Comparison of ENCODE assay signal across 18 cellular contexts in the genomic region with DNA sequence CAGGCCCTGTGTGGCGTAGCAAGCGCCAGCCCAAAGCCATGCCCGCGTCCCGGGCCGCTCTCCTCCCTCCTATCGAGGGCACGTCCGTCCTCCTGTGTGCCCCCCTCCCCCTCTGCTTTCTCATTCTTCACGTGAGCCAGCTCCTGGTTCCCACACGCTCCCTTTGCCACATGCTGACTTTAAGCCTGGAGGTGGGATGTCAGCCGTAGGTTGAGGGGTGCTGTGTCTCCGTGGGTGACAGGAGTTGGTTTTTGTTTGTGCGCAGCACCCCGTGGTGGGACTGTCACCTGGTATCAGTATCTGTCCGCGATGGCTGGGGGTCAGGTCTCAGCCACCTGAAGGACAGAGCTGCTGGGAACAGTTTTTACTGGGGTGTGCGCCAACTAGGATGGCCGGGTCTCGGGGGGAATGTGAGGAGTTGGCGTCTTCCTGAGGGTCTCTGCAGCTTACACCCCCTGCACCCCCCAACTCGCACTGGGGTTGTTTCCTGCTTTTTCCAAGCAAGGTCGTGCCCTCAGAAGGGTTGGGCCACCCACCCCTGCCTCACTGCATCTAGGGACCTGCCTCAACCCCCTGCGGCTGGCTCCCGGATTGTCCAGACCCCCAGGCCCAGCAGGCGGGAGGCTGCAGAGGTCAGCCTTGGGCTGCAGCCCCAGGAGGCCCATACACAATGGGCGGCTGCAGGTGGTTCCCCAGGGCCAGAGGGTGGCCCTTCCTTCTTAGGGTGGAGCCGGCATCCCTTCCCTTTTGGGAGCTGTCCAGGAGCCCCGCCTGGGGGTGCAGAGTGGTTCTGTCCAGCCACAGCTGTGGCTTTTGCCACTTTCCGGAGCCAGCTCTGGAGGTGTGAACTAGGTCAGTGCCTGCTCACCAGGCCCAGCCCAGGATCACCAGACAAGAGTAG. TPM values are rescaled to one million over a fixed set of nuclear protein-coding genes. Genes with fewer than 3 reads are reported as not detected.
A peak's percentile ranks its signal among the peaks of the same experiment; 100 is the strongest.
DNase-seq lines count a peak whose midpoint lies in the region; ATAC-seq and TF ChIP-seq lines count a peak whose summit lies in the region.
"Had no signal": no experiment of that assay in that cellular context is flagged by ENCODE, and none has a peak within 500 bp of the region (broad histone marks: within the 10 kb centered on the region; RNA-seq: fewer than 3 reads in every experiment).

No MANE protein-coding gene starts in this region.

- H3K4me3 Mint-ChIP-seq in stimulated activated effector memory CD8-positive, alpha-beta T cell treated with anti-CD3 and anti-CD28 coated beads, Interleukin-12 subunit alpha, Interleukin-12 subunit beta, amount 100 ng/mL, for 72 hours: no peak overlapping the region
- H3K4me3 Mint-ChIP-seq: activated CD4-positive, alpha-beta T cell treated with anti-CD3 and anti-CD28 coated beads, Interleukin-2, amount 10 ng/mL, durations not matched to agents 24 days and 14 days; activated T-cell treated with anti-CD3 and anti-CD28 coated beads, Interleukin-2, amount 50 U/mL, for 24 hours; CD4-positive, alpha-beta memory T cell; stimulated activated naive B cell treated with anti-CD40 and anti-IgM and Interleukin-4, amounts not matched to agents 10 μg/mL and 1 μg/mL and 100 μg/mL, for 72 hours had no signal

- intact Hi-C loops in left lung (cut with DNase I) (no loop called here), testis (cut with DNase I; ENCODE audit: low total_unique reads) (no loop called here)

- H3K4me3 ChIP-seq in left lung: no peak overlapping the region
- H3K4me3 ChIP-seq in testis: no peak overlapping the region
- H3K4me3 ChIP-seq: coronary artery, GM12878 had no signal

- peak; percentile 54 for ATAC-seq in left lung
- no peak for ATAC-seq in stimulated activated effector memory CD8-positive, alpha-beta T cell treated with anti-CD3 and anti-CD28 coated beads, Interleukin-12 subunit alpha, Interleukin-12 subunit beta, amount 100 ng/mL, for 72 hours
- ATAC-seq in HG03520 (IDR thresholded peaks at IDR 0.05; ENCODE audit: unreplicated experiment): no peak
- no peak for ATAC-seq in HG03521 (IDR thresholded peaks at IDR 0.05; ENCODE audit: unreplicated experiment)
- ATAC-seq: GM12878; stimulated activated naive B cell treated with anti-CD40 and anti-IgM and Interleukin-4, amounts not matched to agents 10 μg/mL and 1 μg/mL and 100 μg/mL, for 72 hours had no signal

- peaks cover 0 to 4% of the 10 kb centered on the region in 2 donors for H3K36me3 ChIP-seq in left lung
- H3K36me3 ChIP-seq in testis (ENCODE audit: low read depth, missing control alignments): no peaks in the 10 kb centered on the region

- H3K27ac ChIP-seq in caudate nucleus (ENCODE audit: low read depth, low read length) (peak overlapping the region; percentile 59), left lung (no peak overlapping the region), testis (no peak overlapping the region)
- H3K27ac ChIP-seq: coronary artery had no signal

- TF ChIP-seq POLR2A in testis (IDR thresholded peaks at IDR 0.05): no peak

- no peak for TF ChIP-seq CTCF in left lung (IDR thresholded peaks at IDR 0.05)
- TF ChIP-seq CTCF in testis (IDR thresholded peaks at IDR 0.05): no peak

- H3K27ac Mint-ChIP-seq in stimulated activated effector memory CD8-positive, alpha-beta T cell treated with anti-CD3 and anti-CD28 coated beads, Interleukin-12 subunit alpha, Interleukin-12 subunit beta, amount 100 ng/mL, for 72 hours: peak overlapping the region; percentile 76
- H3K27ac Mint-ChIP-seq: activated CD4-positive, alpha-beta T cell treated with anti-CD3 and anti-CD28 coated beads, Interleukin-2, amount 10 ng/mL, durations not matched to agents 24 days and 14 days; activated T-cell treated with anti-CD3 and anti-CD28 coated beads, Interleukin-2, amount 50 U/mL, for 24 hours; CD4-positive, alpha-beta memory T cell; stimulated activated naive B cell treated with anti-CD40 and anti-IgM and Interleukin-4, amounts not matched to agents 10 μg/mL and 1 μg/mL and 100 μg/mL, for 72 hours had no signal

- DNase-seq in HT-29 (ENCODE audit: low spot score): peak; percentile 45
- peak in 13 of 61 donors; percentile 21 to 60 (median 38) for DNase-seq in caudate nucleus (lab: John Stamatoyannopoulos, UW)
- peak in 1 of 2 donors; percentile 62 for DNase-seq in left lung
- no peak for DNase-seq in stimulated activated effector memory CD8-positive, alpha-beta T cell treated with anti-CD3 and anti-CD28 coated beads, Interleukin-12 subunit alpha, Interleukin-12 subunit beta, amount 100 ng/mL, for 72 hours (ENCODE audit: low spot score in 2 of 2)
- no peak for DNase-seq in testis
- DNase-seq in stimulated activated CD4-positive, alpha-beta T cell treated with anti-CD3 and anti-CD28 coated beads, Interleukin-4, amount 100 ng/mL, for 1 hour: no peak
- DNase-seq: activated CD4-positive, alpha-beta T cell treated with anti-CD3 and anti-CD28 coated beads, Interleukin-2, amount 10 ng/mL, durations not matched to agents 24 days and 14 days; activated T-cell treated with anti-CD3 and anti-CD28 coated beads, Interleukin-2, amount 50 U/mL, for 24 hours; CD4-positive, alpha-beta memory T cell; EL; NCI-H1930; NCI-H774; stimulated activated CD4-positive, alpha-beta T cell treated with anti-CD3 and anti-CD28 coated beads, Interleukin-4, amount 100 ng/mL, for 4 hours; stimulated activated naive B cell treated with anti-CD40 and anti-IgM and Interleukin-4, amounts not matched to agents 10 μg/mL and 1 μg/mL and 100 μg/mL, for 72 hours had no signal

- peaks cover 7 to 43% of the 10 kb centered on the region in 2 donors for H3K4me1 ChIP-seq in left lung
- H3K4me1 ChIP-seq in testis: peaks cover 28% of the 10 kb centered on the region

- peaks cover 18% of the 10 kb centered on the region for H3K36me3 Mint-ChIP-seq in stimulated activated effector memory CD8-positive, alpha-beta T cell treated with anti-CD3 and anti-CD28 coated beads, Interleukin-12 subunit alpha, Interleukin-12 subunit beta, amount 100 ng/mL, for 72 hours

- H3K9me3 Mint-ChIP-seq in stimulated activated effector memory CD8-positive, alpha-beta T cell treated with anti-CD3 and anti-CD28 coated beads, Interleukin-12 subunit alpha, Interleukin-12 subunit beta, amount 100 ng/mL, for 72 hours: no peaks in the 10 kb centered on the region
- H3K9me3 Mint-ChIP-seq: activated CD4-positive, alpha-beta T cell treated with anti-CD3 and anti-CD28 coated beads, Interleukin-2, amount 10 ng/mL, durations not matched to agents 24 days and 14 days; activated T-cell treated with anti-CD3 and anti-CD28 coated beads, Interleukin-2, amount 50 U/mL, for 24 hours; CD4-positive, alpha-beta memory T cell; stimulated activated naive B cell treated with anti-CD40 and anti-IgM and Interleukin-4, amounts not matched to agents 10 μg/mL and 1 μg/mL and 100 μg/mL, for 72 hours had no signal

- WGBS in testis, 2 donors: 76 to 77% methylated on average over 22 to 30 of the region's 30 CpGs

- H3K27me3 ChIP-seq in left lung (no peaks in the 10 kb centered on the region), testis (no peaks in the 10 kb centered on the region)

- H3K9me3 ChIP-seq in left lung: no peaks in the 10 kb centered on the region
- no peaks in the 10 kb centered on the region for H3K9me3 ChIP-seq in testis

- peaks cover 22% of the 10 kb centered on the region for H3K4me1 Mint-ChIP-seq in stimulated activated effector memory CD8-positive, alpha-beta T cell treated with anti-CD3 and anti-CD28 coated beads, Interleukin-12 subunit alpha, Interleukin-12 subunit beta, amount 100 ng/mL, for 72 hours

RNA-seq across cellular contexts. Expression of gene ULK1, which starts 7.3 kb away (rescaled TPM):
- total RNA-seq in HT-29 (2014; rRNA removed; shearing (Covaris generic)): 4.9 and 9.6 TPM in 2 replicates
- total RNA-seq in left lung (10 to 100 TPM; 21.6 to 30.0 TPM), testis (10 to 100 TPM; 49.9 to 53.5 TPM)
- polyA plus RNA-seq in testis (ENCODE audit: insufficient read depth, low read depth, low replicate concordance): 29.2 TPM

RNA-seq across cellular contexts. Expression of gene PUS1, which starts 27.4 kb away (rescaled TPM):
- 70.5 and 73.8 TPM in 2 replicates for total RNA-seq in HT-29 (2014; rRNA removed; shearing (Covaris generic))
- 10 to 100 TPM; 16.3 to 30.1 TPM for total RNA-seq in left lung
- total RNA-seq in testis: 10 to 100 TPM; 25.2 to 26.0 TPM
- 16.9 TPM for polyA plus RNA-seq in testis (ENCODE audit: insufficient read depth, low read depth, low replicate concordance)

RNA-seq across cellular contexts. Expression of gene EP400, which starts 48.1 kb away (rescaled TPM):
- 8.3 and 12.2 TPM in 2 replicates for total RNA-seq in HT-29 (2014; rRNA removed; shearing (Covaris generic))
- 10 to 100 TPM; 33.5 to 41.7 TPM for total RNA-seq in left lung
- 10 to 100 TPM; 69.4 to 83.0 TPM for total RNA-seq in testis
- 44.2 TPM for polyA plus RNA-seq in testis (ENCODE audit: insufficient read depth, low read depth, low replicate concordance)
